ENCODE assay signal across 30 cellular contexts in genomic region chr15:34078900-34079299, GRCh38.
"Had no signal": no experiment of that assay in that cellular context is flagged by ENCODE, and none has a peak within 500 bp of the region (broad histone marks: within the 10 kb centered on the region; RNA-seq: fewer than 3 reads in every experiment).

No MANE protein-coding gene starts in this region.

- H3K36me3 ChIP-seq: breast epithelium, cardiac muscle cell had no signal

- H3K4me1 ChIP-seq: ascending aorta, breast epithelium, heart right ventricle had no signal

- ATAC-seq: activated CD8-positive, alpha-beta T cell treated with anti-CD3 and anti-CD28 coated beads for 36 hours; gastroesophageal sphincter; heart right ventricle; WTC11 had no signal

- DNase-seq: activated CD4-positive, alpha-beta T cell treated with anti-CD3 and anti-CD28 coated beads for 1 hour; activated CD4-positive, alpha-beta T cell treated with anti-CD3 and anti-CD28 coated beads for 4 hours; activated CD4-positive, alpha-beta T cell treated with anti-CD3 and anti-CD28 coated beads, Interleukin-2, amount 10 ng/mL, durations not matched to agents 7 days and 5 days; activated CD4-positive, alpha-beta T cell treated with anti-CD3 and anti-CD28 coated beads, Interleukin-2, amount 50 U/mL, for 48 hours; activated CD8-positive, alpha-beta memory T cell treated with anti-CD3 and anti-CD28 coated beads for 24 hours; activated CD8-positive, alpha-beta T cell treated with anti-CD3 and anti-CD28 coated beads for 36 hours; activated effector memory CD4-positive, alpha-beta T cell treated with anti-CD3 and anti-CD28 coated beads, Interleukin-2, amount 50 U/mL, for 16 hours; activated naive CD4-positive, alpha-beta T cell treated with anti-CD3 and anti-CD28 coated beads for 36 hours; activated naive CD8-positive, alpha-beta T cell treated with anti-CD3 and anti-CD28 coated beads, Interleukin-2, amount 10 ng/mL, durations not matched to agents 7 days and 5 days; activated T-cell treated with anti-CD3 and anti-CD28 coated beads, Interleukin-2, amount 50 U/mL, for 1 hour; activated T-cell treated with anti-CD3 and anti-CD28 coated beads, Interleukin-2, amount 50 U/mL, for 48 hours; central memory CD4-positive, alpha-beta T cell; cerebellar nuclear complex; cortex of kidney; dermis blood vessel endothelial cell; effector CD8-positive, alpha-beta T cell; esophagus squamous epithelium; foreskin melanocyte; heart right ventricle; T-helper 2 cell had no signal

- H3K4me3 ChIP-seq: ascending aorta, breast epithelium, cardiac muscle cell, esophagus squamous epithelium, gastroesophageal sphincter, heart right ventricle had no signal

- H3K27ac ChIP-seq: ascending aorta, breast epithelium, cardiac muscle cell, epithelial cell of prostate, esophagus squamous epithelium, gastroesophageal sphincter, heart right ventricle, VCaP had no signal

- FAIRE-seq: endometrium, endothelial cell of umbilical vein, TTC549 had no signal

- H3K27me3 ChIP-seq: ascending aorta, breast epithelium, cardiac muscle cell, esophagus squamous epithelium, gastroesophageal sphincter, heart right ventricle had no signal

- H3K9me3 ChIP-seq: ascending aorta, breast epithelium, esophagus squamous epithelium, gastroesophageal sphincter had no signal
